1 cellular context compared by ENCODE assay signal in genomic region chr4:184648220-184649025, GRCh38.
TF ChIP-seq lines count a peak whose summit lies in the region.

No MANE protein-coding gene starts in this region.

TF ChIP-seq in HepG2, 621 proteins besides CTCF, POLR2A, EP300 and RAD21 (continues in another document):
- TF ChIP-seq PBX3 (CRISPR knock-in tag; IDR thresholded peaks at IDR 0.05; ENCODE audit: borderline replicate concordance) (no peak), ZBTB33 (CRISPR knock-in tag; IDR thresholded peaks at IDR 0.05) (no peak), GABPA (IDR thresholded peaks at IDR 0.05; ENCODE audit: low read depth, low read length) (peak; percentile 37; the same call in 1 of the 2 replicates), GABPA (CRISPR knock-in tag; IDR thresholded peaks at IDR 0.05; ENCODE audit: low read depth) (no peak), ZNF563 (CRISPR knock-in tag; IDR thresholded peaks at IDR 0.05) (peak; percentile 42; the same call in 1 of the 2 replicates), NFATC3 (CRISPR knock-in tag; IDR thresholded peaks at IDR 0.05) (no peak), ZNF703 (CRISPR knock-in tag; IDR thresholded peaks at IDR 0.05; ENCODE audit: borderline replicate concordance) (no peak), YEATS2 (CRISPR knock-in tag; IDR thresholded peaks at IDR 0.05; ENCODE audit: borderline replicate concordance) (no peak), GMEB1 (CRISPR knock-in tag; IDR thresholded peaks at IDR 0.05; ENCODE audit: borderline replicate concordance) (0 out of 2 replicates have a peak, but pooled peaks have one; percentile 18), MIER2 (CRISPR knock-in tag; IDR thresholded peaks at IDR 0.05) (no peak), TBP (CRISPR knock-in tag; IDR thresholded peaks at IDR 0.05) (no peak), ZFP62 (CRISPR knock-in tag; IDR thresholded peaks at IDR 0.05) (no peak), ZFY (CRISPR knock-in tag; IDR thresholded peaks at IDR 0.05) (peak; percentile 83), MTERF4 (CRISPR knock-in tag; IDR thresholded peaks at IDR 0.05) (0 out of 2 replicates have a peak, but pooled peaks have one; percentile 72), ZNF350 (CRISPR knock-in tag; IDR thresholded peaks at IDR 0.05; ENCODE audit: borderline replicate concordance, low read depth) (no peak), ZNF850 (CRISPR knock-in tag; conservative IDR thresholded peaks at IDR 0.05) (no peak), HNRNPL (IDR thresholded peaks at IDR 0.05; ENCODE audit: low read depth, low read length) (no peak), WIZ (CRISPR knock-in tag; IDR thresholded peaks at IDR 0.05) (no peak), ZNF772 (CRISPR knock-in tag; IDR thresholded peaks at IDR 0.05) (peak; percentile 21; the same call in 1 of the 2 replicates), DNMT1 (CRISPR knock-in tag; IDR thresholded peaks at IDR 0.05) (no peak), PITX1 (CRISPR knock-in tag; IDR thresholded peaks at IDR 0.05) (0 out of 2 replicates have a peak, but pooled peaks have one; percentile 39), ZBTB7B (CRISPR knock-in tag; IDR thresholded peaks at IDR 0.05) (0 out of 2 replicates have a peak, but pooled peaks have one; percentile 34), CAMTA2 (CRISPR knock-in tag; IDR thresholded peaks at IDR 0.05; ENCODE audit: borderline replicate concordance) (0 out of 2 replicates have a peak, but pooled peaks have one; percentile 10), KLF12 (CRISPR knock-in tag; IDR thresholded peaks at IDR 0.05; ENCODE audit: borderline replicate concordance) (0 out of 2 replicates have a peak, but pooled peaks have one; percentile 27), ZNF556 (CRISPR knock-in tag; IDR thresholded peaks at IDR 0.05; ENCODE audit: borderline replicate concordance) (no peak), HHEX (CRISPR knock-in tag; IDR thresholded peaks at IDR 0.05) (no peak), SOX6 (IDR thresholded peaks at IDR 0.05) (no peak), SOX6 (CRISPR knock-in tag; IDR thresholded peaks at IDR 0.05) (peak; percentile 17; the same call in 1 of the 2 replicates), ZFX (CRISPR knock-in tag; IDR thresholded peaks at IDR 0.05; ENCODE audit: low read depth) (peak; percentile 53), BORCS8-MEF2B (CRISPR knock-in tag; IDR thresholded peaks at IDR 0.05) (no peak), ZNF292 (CRISPR knock-in tag; IDR thresholded peaks at IDR 0.05; ENCODE audit: borderline replicate concordance, low read depth) (peak; percentile 76; the same call in 1 of the 2 replicates), RFXAP (CRISPR knock-in tag; IDR thresholded peaks at IDR 0.05; ENCODE audit: borderline replicate concordance) (no peak), ZNF83 (CRISPR knock-in tag; IDR thresholded peaks at IDR 0.05; ENCODE audit: borderline replicate concordance) (no peak), IRF2 (CRISPR knock-in tag; IDR thresholded peaks at IDR 0.05) (no peak), SAP130 (CRISPR knock-in tag; IDR thresholded peaks at IDR 0.05; ENCODE audit: low read depth) (peak; percentile 28; the same call in 1 of the 2 replicates), DR1 (CRISPR knock-in tag; IDR thresholded peaks at IDR 0.05) (no peak), ZNF570 (CRISPR knock-in tag; IDR thresholded peaks at IDR 0.05; ENCODE audit: borderline replicate concordance) (no peak), ZNF782 (CRISPR knock-in tag; IDR thresholded peaks at IDR 0.05; ENCODE audit: borderline replicate concordance) (no peak), NKX3-1 (CRISPR knock-in tag; IDR thresholded peaks at IDR 0.05) (0 out of 2 replicates have a peak, but pooled peaks have one; percentile 2), ZHX2 (IDR thresholded peaks at IDR 0.05; ENCODE audit: low read depth) (0 out of 2 replicates have a peak, but pooled peaks have one; percentile 18), ZHX2 (CRISPR knock-in tag; IDR thresholded peaks at IDR 0.05; ENCODE audit: borderline replicate concordance) (no peak; the same call in 1 of the 2 replicates), RBFOX2 (IDR thresholded peaks at IDR 0.05; ENCODE audit: low read depth, low read length) (peak; percentile 65; the same call in 1 of the 2 replicates), NRL (CRISPR knock-in tag; IDR thresholded peaks at IDR 0.05; ENCODE audit: borderline replicate concordance) (peak; percentile 65; the same call in 1 of the 2 replicates), NCOA1 (CRISPR knock-in tag; IDR thresholded peaks at IDR 0.05) (peak; percentile 48; the same call in 1 of the 2 replicates)
- TF ChIP-seq, protein P1, sequence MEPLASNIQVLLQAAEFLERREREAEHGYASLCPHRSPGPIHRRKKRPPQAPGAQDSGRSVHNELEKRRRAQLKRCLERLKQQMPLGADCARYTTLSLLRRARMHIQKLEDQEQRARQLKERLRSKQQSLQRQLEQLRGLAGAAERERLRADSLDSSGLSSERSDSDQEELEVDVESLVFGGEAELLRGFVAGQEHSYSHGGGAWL (CRISPR knock-in tag; IDR thresholded peaks at IDR 0.05), result 0 out of 2 replicates have a peak, but pooled peaks have one; percentile 27
- TF ChIP-seq, protein P2, sequence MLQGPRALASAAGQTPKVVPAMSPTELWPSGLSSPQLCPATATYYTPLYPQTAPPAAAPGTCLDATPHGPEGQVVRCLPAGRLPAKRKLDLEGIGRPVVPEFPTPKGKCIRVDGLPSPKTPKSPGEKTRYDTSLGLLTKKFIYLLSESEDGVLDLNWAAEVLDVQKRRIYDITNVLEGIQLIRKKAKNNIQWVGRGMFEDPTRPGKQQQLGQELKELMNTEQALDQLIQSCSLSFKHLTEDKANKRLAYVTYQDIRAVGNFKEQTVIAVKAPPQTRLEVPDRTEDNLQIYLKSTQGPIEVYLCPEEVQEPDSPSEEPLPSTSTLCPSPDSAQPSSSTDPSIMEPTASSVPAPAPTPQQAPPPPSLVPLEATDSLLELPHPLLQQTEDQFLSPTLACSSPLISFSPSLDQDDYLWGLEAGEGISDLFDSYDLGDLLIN (CRISPR knock-in tag; IDR thresholded peaks at IDR 0.05; ENCODE audit: borderline replicate concordance), result peak; percentile 57; the same call in 1 of the 2 replicates
- TF ChIP-seq, protein P3, sequence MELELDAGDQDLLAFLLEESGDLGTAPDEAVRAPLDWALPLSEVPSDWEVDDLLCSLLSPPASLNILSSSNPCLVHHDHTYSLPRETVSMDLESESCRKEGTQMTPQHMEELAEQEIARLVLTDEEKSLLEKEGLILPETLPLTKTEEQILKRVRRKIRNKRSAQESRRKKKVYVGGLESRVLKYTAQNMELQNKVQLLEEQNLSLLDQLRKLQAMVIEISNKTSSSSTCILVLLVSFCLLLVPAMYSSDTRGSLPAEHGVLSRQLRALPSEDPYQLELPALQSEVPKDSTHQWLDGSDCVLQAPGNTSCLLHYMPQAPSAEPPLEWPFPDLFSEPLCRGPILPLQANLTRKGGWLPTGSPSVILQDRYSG (CRISPR knock-in tag; IDR thresholded peaks at IDR 0.05), result peak; percentile 38; the same call in 1 of the 2 replicates
- TF ChIP-seq, protein P4, sequence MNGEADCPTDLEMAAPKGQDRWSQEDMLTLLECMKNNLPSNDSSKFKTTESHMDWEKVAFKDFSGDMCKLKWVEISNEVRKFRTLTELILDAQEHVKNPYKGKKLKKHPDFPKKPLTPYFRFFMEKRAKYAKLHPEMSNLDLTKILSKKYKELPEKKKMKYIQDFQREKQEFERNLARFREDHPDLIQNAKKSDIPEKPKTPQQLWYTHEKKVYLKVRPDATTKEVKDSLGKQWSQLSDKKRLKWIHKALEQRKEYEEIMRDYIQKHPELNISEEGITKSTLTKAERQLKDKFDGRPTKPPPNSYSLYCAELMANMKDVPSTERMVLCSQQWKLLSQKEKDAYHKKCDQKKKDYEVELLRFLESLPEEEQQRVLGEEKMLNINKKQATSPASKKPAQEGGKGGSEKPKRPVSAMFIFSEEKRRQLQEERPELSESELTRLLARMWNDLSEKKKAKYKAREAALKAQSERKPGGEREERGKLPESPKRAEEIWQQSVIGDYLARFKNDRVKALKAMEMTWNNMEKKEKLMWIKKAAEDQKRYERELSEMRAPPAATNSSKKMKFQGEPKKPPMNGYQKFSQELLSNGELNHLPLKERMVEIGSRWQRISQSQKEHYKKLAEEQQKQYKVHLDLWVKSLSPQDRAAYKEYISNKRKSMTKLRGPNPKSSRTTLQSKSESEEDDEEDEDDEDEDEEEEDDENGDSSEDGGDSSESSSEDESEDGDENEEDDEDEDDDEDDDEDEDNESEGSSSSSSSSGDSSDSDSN (CRISPR knock-in tag; IDR thresholded peaks at IDR 0.05), result peak; percentile 83; the same call in 1 of the 2 replicates
